ENCODE assay signal across 1 cellular context in the genomic region with DNA sequence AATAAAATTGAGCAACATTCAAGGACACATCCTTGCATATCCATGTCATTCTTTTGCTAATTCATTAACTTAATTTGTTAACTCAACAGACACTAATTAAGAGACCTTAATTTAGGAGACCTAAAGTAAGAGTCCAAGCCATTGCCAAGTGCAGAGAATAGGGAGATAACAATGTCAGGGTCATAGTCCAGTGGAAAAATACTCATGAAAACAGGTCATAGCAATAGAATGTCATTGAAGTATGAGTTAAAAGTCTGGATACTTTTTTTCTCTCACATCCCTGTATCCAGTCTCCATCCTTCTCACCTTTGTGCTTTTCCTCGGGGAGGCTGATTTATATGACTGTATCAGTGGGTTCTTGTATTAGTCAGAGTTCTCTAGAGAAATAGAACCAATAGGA.
TF ChIP-seq lines count a peak whose summit lies in the region.

No MANE protein-coding gene starts in this region.

TF ChIP-seq in HepG2, 621 proteins besides CTCF, POLR2A, EP300 and RAD21 (continued from another document and continues in another):
- TF ChIP-seq PAXIP1 (CRISPR knock-in tag; conservative IDR thresholded peaks at IDR 0.05) (peak; percentile 69), ZNF737 (CRISPR knock-in tag; IDR thresholded peaks at IDR 0.05; ENCODE audit: borderline replicate concordance) (no peak), EZH2 (conservative IDR thresholded peaks at IDR 0.05; ENCODE audit: low read depth, low read length) (no peak), PPARG (CRISPR knock-in tag; conservative IDR thresholded peaks at IDR 0.05) (no peak), ZBTB20 (CRISPR knock-in tag; IDR thresholded peaks at IDR 0.05; ENCODE audit: borderline replicate concordance, low read depth) (no peak), ZFP36L2 (CRISPR knock-in tag; IDR thresholded peaks at IDR 0.05) (no peak), ZNF678 (CRISPR knock-in tag; IDR thresholded peaks at IDR 0.05) (no peak), MAFF (IDR thresholded peaks at IDR 0.05; ENCODE audit: low read depth, low read length) (no peak), AHDC1 (CRISPR knock-in tag; IDR thresholded peaks at IDR 0.05; ENCODE audit: borderline replicate concordance) (peak; percentile 66; the same call in 1 of the 2 replicates), CBX2 (IDR thresholded peaks at IDR 0.05; ENCODE audit: low read depth, low read length) (no peak), CBX2 (CRISPR knock-in tag; IDR thresholded peaks at IDR 0.05; ENCODE audit: low read depth) (no peak), KMT2A (CRISPR knock-in tag; IDR thresholded peaks at IDR 0.05) (no peak), LCORL (IDR thresholded peaks at IDR 0.05) (no peak), LCORL (CRISPR knock-in tag; IDR thresholded peaks at IDR 0.05) (no peak), SALL2 (CRISPR knock-in tag; IDR thresholded peaks at IDR 0.05) (no peak), RFXANK (CRISPR knock-in tag; IDR thresholded peaks at IDR 0.05) (no peak), ZMAT5 (CRISPR knock-in tag; IDR thresholded peaks at IDR 0.05; ENCODE audit: borderline replicate concordance, low read depth) (no peak), CCAR2 (optimal IDR thresholded peaks at IDR 0.05; ENCODE audit: low read depth, low read length) (no peak), BHLHE40 (IDR thresholded peaks at IDR 0.05; ENCODE audit: low read length) (no peak), ZNF441 (CRISPR knock-in tag; IDR thresholded peaks at IDR 0.05; ENCODE audit: borderline replicate concordance) (no peak), ZNF451 (CRISPR knock-in tag; IDR thresholded peaks at IDR 0.05) (no peak), ZNF75D (CRISPR knock-in tag; IDR thresholded peaks at IDR 0.05; ENCODE audit: borderline replicate concordance) (no peak), IKZF1 (IDR thresholded peaks at IDR 0.05) (no peak), SMAD3 (CRISPR knock-in tag; IDR thresholded peaks at IDR 0.05) (0 out of 2 replicates have a peak, but pooled peaks have one; percentile 47), BCL6 (CRISPR knock-in tag; IDR thresholded peaks at IDR 0.05) (no peak), FOXJ3 (CRISPR knock-in tag; IDR thresholded peaks at IDR 0.05; ENCODE audit: borderline replicate concordance) (peak; percentile 19; the same call in 1 of the 2 replicates), ZNF605 (CRISPR knock-in tag; IDR thresholded peaks at IDR 0.05) (no peak), ZNF746 (CRISPR knock-in tag; IDR thresholded peaks at IDR 0.05) (no peak), ELF3 (CRISPR knock-in tag; IDR thresholded peaks at IDR 0.05) (peak; percentile 28; the same call in 1 of the 2 replicates), NFE2 (CRISPR knock-in tag; IDR thresholded peaks at IDR 0.05) (no peak), ZNF260 (CRISPR knock-in tag; IDR thresholded peaks at IDR 0.05; ENCODE audit: borderline replicate concordance, low read depth) (no peak), RFX3 (CRISPR knock-in tag; IDR thresholded peaks at IDR 0.05) (no peak)
- TF ChIP-seq, protein P1, sequence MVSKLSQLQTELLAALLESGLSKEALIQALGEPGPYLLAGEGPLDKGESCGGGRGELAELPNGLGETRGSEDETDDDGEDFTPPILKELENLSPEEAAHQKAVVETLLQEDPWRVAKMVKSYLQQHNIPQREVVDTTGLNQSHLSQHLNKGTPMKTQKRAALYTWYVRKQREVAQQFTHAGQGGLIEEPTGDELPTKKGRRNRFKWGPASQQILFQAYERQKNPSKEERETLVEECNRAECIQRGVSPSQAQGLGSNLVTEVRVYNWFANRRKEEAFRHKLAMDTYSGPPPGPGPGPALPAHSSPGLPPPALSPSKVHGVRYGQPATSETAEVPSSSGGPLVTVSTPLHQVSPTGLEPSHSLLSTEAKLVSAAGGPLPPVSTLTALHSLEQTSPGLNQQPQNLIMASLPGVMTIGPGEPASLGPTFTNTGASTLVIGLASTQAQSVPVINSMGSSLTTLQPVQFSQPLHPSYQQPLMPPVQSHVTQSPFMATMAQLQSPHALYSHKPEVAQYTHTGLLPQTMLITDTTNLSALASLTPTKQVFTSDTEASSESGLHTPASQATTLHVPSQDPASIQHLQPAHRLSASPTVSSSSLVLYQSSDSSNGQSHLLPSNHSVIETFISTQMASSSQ (IDR thresholded peaks at IDR 0.05; ENCODE audit: low read depth), result no peak
- TF ChIP-seq, protein P1 (CRISPR knock-in tag; IDR thresholded peaks at IDR 0.05; ENCODE audit: borderline replicate concordance), result no peak
- TF ChIP-seq, protein P2, sequence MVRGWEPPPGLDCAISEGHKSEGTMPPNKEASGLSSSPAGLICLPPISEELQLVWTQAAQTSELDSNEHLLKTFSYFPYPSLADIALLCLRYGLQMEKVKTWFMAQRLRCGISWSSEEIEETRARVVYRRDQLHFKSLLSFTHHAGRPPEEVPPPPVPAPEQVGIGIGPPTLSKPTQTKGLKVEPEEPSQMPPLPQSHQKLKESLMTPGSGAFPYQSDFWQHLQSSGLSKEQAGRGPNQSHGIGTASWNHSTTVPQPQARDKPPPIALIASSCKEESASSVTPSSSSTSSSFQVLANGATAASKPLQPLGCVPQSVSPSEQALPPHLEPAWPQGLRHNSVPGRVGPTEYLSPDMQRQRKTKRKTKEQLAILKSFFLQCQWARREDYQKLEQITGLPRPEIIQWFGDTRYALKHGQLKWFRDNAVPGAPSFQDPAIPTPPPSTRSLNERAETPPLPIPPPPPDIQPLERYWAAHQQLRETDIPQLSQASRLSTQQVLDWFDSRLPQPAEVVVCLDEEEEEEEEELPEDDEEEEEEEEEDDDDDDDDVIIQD (CRISPR knock-in tag; IDR thresholded peaks at IDR 0.05; ENCODE audit: low read depth), result peak; percentile 73; the same call in 1 of the 2 replicates
- TF ChIP-seq, protein P3, sequence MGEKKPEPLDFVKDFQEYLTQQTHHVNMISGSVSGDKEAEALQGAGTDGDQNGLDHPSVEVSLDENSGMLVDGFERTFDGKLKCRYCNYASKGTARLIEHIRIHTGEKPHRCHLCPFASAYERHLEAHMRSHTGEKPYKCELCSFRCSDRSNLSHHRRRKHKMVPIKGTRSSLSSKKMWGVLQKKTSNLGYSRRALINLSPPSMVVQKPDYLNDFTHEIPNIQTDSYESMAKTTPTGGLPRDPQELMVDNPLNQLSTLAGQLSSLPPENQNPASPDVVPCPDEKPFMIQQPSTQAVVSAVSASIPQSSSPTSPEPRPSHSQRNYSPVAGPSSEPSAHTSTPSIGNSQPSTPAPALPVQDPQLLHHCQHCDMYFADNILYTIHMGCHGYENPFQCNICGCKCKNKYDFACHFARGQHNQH (CRISPR knock-in tag; IDR thresholded peaks at IDR 0.05), result no peak
- TF ChIP-seq, protein P4, sequence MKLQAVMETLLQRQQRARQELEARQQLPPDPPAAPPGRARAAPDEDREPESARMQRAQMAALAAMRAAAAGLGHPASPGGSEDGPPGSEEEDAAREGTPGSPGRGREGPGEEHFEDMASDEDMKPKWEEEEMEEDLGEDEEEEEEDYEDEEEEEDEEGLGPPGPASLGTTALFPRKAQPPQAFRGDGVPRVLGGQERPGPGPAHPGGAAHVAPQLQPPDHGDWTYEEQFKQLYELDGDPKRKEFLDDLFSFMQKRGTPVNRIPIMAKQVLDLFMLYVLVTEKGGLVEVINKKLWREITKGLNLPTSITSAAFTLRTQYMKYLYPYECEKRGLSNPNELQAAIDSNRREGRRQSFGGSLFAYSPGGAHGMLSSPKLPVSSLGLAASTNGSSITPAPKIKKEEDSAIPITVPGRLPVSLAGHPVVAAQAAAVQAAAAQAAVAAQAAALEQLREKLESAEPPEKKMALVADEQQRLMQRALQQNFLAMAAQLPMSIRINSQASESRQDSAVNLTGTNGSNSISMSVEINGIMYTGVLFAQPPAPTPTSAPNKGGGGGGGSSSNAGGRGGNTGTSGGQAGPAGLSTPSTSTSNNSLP (IDR thresholded peaks at IDR 0.05; ENCODE audit: low read depth, low read length), result no peak
- TF ChIP-seq, protein P5, sequence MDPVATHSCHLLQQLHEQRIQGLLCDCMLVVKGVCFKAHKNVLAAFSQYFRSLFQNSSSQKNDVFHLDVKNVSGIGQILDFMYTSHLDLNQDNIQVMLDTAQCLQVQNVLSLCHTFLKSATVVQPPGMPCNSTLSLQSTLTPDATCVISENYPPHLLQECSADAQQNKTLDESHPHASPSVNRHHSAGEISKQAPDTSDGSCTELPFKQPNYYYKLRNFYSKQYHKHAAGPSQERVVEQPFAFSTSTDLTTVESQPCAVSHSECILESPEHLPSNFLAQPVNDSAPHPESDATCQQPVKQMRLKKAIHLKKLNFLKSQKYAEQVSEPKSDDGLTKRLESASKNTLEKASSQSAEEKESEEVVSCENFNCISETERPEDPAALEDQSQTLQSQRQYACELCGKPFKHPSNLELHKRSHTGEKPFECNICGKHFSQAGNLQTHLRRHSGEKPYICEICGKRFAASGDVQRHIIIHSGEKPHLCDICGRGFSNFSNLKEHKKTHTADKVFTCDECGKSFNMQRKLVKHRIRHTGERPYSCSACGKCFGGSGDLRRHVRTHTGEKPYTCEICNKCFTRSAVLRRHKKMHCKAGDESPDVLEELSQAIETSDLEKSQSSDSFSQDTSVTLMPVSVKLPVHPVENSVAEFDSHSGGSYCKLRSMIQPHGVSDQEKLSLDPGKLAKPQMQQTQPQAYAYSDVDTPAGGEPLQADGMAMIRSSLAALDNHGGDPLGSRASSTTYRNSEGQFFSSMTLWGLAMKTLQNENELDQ (CRISPR knock-in tag; IDR thresholded peaks at IDR 0.05; ENCODE audit: borderline replicate concordance), result no peak
